ENCODE assay signal across 8 cellular contexts in genomic region chr15:52018693-52019393, GRCh38. TPM values are rescaled to one million over a fixed set of nuclear protein-coding genes. Genes with fewer than 3 reads are reported as not detected.
A peak's percentile ranks its signal among the peaks of the same experiment; 100 is the strongest.
DNase-seq lines count a peak whose midpoint lies in the region; ATAC-seq and TF ChIP-seq lines count a peak whose summit lies in the region.

MAPK6 (plus strand) TSS chr15:52019219; CDS start chr15:52046461, 27,242 bp downstream.

- peak within 1 kb of the TSS; percentile 98 for H3K27ac Mint-ChIP-seq in activated B cell treated with CpG ODN at 0.5 μM for 24 hours

- intact Hi-C loops in activated B cell treated with CpG ODN at 0.5 μM for 24 hours (cut with micrococcal nuclease): loop anchor here (1.0 to 5.0 kb wide), 6 partner anchors 13 to 548 kb away; partner anchors contain the start of genes ARPP19, LEO1 and LYSMD2

- ATAC-seq in GM18868 (IDR thresholded peaks at IDR 0.05; ENCODE audit: unreplicated experiment): peak; percentile 64
- peak; percentile 56 for ATAC-seq in HG03103 (IDR thresholded peaks at IDR 0.05; ENCODE audit: low read depth, unreplicated experiment)
- ATAC-seq in activated B cell treated with CpG ODN at 0.5 μM for 24 hours (ENCODE audit: low read depth): peak; percentile 83

- no peaks in the 10 kb centered on the region for H3K9me3 Mint-ChIP-seq in activated B cell treated with CpG ODN at 0.5 μM for 24 hours

- H3K4me3 ChIP-seq in AG04449 (ENCODE audit: low read depth, low read length): peak within 1 kb of the TSS; percentile 66
- H3K4me3 ChIP-seq in cardiac fibroblast (replicated peaks in 1 of 2; ENCODE audit: low read depth in 2 of 2, low read length in 2 of 2): peak within 1 kb of the TSS; percentile 68

- H3K4me1 Mint-ChIP-seq in activated B cell treated with CpG ODN at 0.5 μM for 24 hours: peaks cover 37% of the 10 kb centered on the region

- TF ChIP-seq CTCF in AG04449 (IDR thresholded peaks at IDR 0.05; ENCODE audit: insufficient read depth, low read length, missing control alignments) (no peak), activated B cell treated with CpG ODN at 0.5 μM for 24 hours (IDR thresholded peaks at IDR 0.05) (no peak), cardiac fibroblast (IDR thresholded peaks at IDR 0.05; ENCODE audit: low read depth, low read length) (no peak)

- H3K27me3 Mint-ChIP-seq in activated B cell treated with CpG ODN at 0.5 μM for 24 hours: no peaks in the 10 kb centered on the region

- DNase-seq in AG04449 (ENCODE audit: low read depth, low spot score) (no peak), NCI-H2227 treated with DMSO at 0.1 percent for 48 hours (lab: John Stamatoyannopoulos, UW) (peak; percentile 81), activated B cell treated with CpG ODN at 0.5 μM for 24 hours (peak; percentile 95), cardiac fibroblast (ENCODE audit: low read depth in 2 of 2) (peak; percentile 93 to 97), iris pigment epithelial cell (ENCODE audit: low read depth) (peak; percentile 90)
- DNase-seq in stimulated activated CD4-positive, alpha-beta T cell treated with anti-CD3 and anti-CD28 coated beads, Interleukin-12 subunit alpha, Interleukin-12 subunit beta, amount 100 ng/mL, for 24 hours (ENCODE audit: low read depth in 2 of 2): peak; percentile 90 to 92

- POLR2A ChIA-PET in AG04449 (lab: Yijun Ruan, JAX): no interaction called here
- POLR2A ChIA-PET in activated B cell treated with CpG ODN at 0.5 μM for 24 hours (lab: Charles Lee): interaction anchor here (0.6 to 2.2 kb wide), 2 partner anchors 9 to 91 kb away, joined by 5 to 9 read pairs; no protein-coding TSS in a partner anchor

- peak within 1 kb of the TSS; percentile 96 for H3K4me3 Mint-ChIP-seq in activated B cell treated with CpG ODN at 0.5 μM for 24 hours

- CTCF ChIA-PET in AG04449 (lab: Yijun Ruan, JAX): interaction anchor here (1.1 kb wide), 1 partner anchor 59 kb away, joined by 4 read pairs; no protein-coding TSS in a partner anchor
- CTCF ChIA-PET in activated B cell treated with CpG ODN at 0.5 μM for 24 hours (lab: Charles Lee): no interaction called here

- H3K36me3 Mint-ChIP-seq in activated B cell treated with CpG ODN at 0.5 μM for 24 hours (ENCODE audit: low read depth): peaks cover 6% of the 10 kb centered on the region

RNA-seq across cellular contexts. Expression of gene MAPK6, which starts in this region (rescaled TPM):
- 16.1 and 16.2 TPM in 2 replicates for total RNA-seq in activated B cell treated with CpG ODN at 0.5 μM for 24 hours
